7 cellular contexts compared by ENCODE assay signal in the genomic region with DNA sequence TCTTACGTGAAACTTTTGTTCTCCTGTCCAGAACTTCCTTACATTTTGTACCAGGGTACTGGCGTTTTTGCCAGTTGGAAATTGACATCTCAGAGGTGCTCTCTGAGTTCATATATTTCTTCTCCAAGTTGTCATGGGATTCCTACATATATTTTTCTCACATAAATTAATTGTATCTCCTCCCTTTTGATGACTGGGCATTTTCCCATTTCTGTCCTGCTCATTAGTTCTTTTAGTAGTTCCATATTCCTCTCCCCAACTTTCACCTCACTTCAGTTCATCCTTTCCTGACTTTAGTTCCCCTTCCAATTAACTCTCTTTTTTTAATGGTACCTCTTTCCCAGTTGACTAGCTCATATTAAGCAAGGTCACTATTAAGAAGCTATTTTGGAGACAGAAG.
"Had no signal": no experiment of that assay in that cellular context is flagged by ENCODE, and none has a peak within 500 bp of the region (broad histone marks: within the 10 kb centered on the region; RNA-seq: fewer than 3 reads in every experiment).

No MANE protein-coding gene starts in this region.

- ATAC-seq: GM23338 had no signal

- H3K27ac Mint-ChIP-seq: GM23338, H9, IgD-negative memory B cell had no signal

- H3K4me3 ChIP-seq: GM23338 had no signal

- H3K4me1 Mint-ChIP-seq: GM23338, H9 had no signal

- DNase-seq: H9, HCEC 1CT, KG1 had no signal

- H3K4me2 ChIP-seq: GM23338 had no signal

- H3K27me3 Mint-ChIP-seq: IgD-negative memory B cell had no signal

- H3K4me3 Mint-ChIP-seq: GM23338, H9 had no signal

- H2AFZ ChIP-seq: GM23338 had no signal

- FAIRE-seq: H1, H54 had no signal
